In the genomic region with DNA sequence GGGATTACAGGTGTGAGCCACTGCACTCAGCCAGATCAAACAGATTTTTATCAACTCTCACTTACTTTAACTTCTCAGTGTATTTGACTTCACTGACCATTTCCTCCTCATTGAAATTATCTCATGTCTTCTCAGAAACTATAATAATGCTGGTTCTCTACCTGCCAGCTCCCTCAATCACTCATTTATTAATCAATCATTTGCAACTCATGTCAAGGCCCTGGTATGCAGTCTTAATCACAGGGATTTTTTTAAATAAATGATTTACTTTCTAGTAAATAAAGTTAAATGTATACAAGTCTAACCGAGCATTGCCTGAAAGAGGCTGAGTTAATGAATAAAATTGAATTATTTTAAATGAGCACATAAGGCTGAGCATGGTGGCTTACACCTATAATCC, we compare ENCODE assay signal across 25 cellular contexts.
A peak's percentile ranks its signal among the peaks of the same experiment; 100 is the strongest.
DNase-seq lines count a peak whose midpoint lies in the region; ATAC-seq and TF ChIP-seq lines count a peak whose summit lies in the region.
"Had no signal": no experiment of that assay in that cellular context is flagged by ENCODE, and none has a peak within 500 bp of the region (broad histone marks: within the 10 kb centered on the region; RNA-seq: fewer than 3 reads in every experiment).

No MANE protein-coding gene starts in this region.

- H3K4me3 ChIP-seq in mammary epithelial cell (replicated peaks in 1 of 3; ENCODE audit: insufficient read depth in 1 of 3, low read depth in 2 of 3, low read length in 3 of 3): no peak overlapping the region
- H3K4me3 ChIP-seq: BLaER1, GM12878 had no signal

- no peak overlapping the region for H3K9ac ChIP-seq in mammary epithelial cell (ENCODE audit: insufficient read depth, low read length)
- H3K9ac ChIP-seq: BLaER1, SK-N-SH had no signal

- dilution Hi-C loops in mammary epithelial cell (cut with HindIII; ENCODE audit: low sequenced_read_pairs): no loop called here

- H3K36me3 ChIP-seq in mammary epithelial cell (ENCODE audit: insufficient read depth, low read length): no peaks in the 10 kb centered on the region
- H3K36me3 ChIP-seq: BLaER1 had no signal

- H3K27me3 ChIP-seq in mammary epithelial cell (ENCODE audit: insufficient read depth, low read length): no peaks in the 10 kb centered on the region
- H3K27me3 ChIP-seq: BLaER1 had no signal

- intact Hi-C loops in mammary epithelial cell (cut with micrococcal nuclease): no loop called here

- H3K4me1 ChIP-seq in mammary epithelial cell (ENCODE audit: insufficient read depth, low read length): no peaks in the 10 kb centered on the region
- H3K4me1 ChIP-seq: BLaER1 had no signal

- 92% methylated on average over 1 of the region's 1 CpG for WGBS in mammary epithelial cell (ENCODE audit: low coverage, missing lambda C conversion rate)

- H4K20me1 ChIP-seq in mammary epithelial cell (ENCODE audit: insufficient read depth, low read length): no peaks in the 10 kb centered on the region
- H4K20me1 ChIP-seq: BLaER1 had no signal

- in situ Hi-C loops in ACHN (cut with HindIII; ENCODE audit: low pct_ligation_motif_present, low pct_unique_long_range_greater_than_20kb, low sequenced_read_pairs) (no loop called here), mammary epithelial cell (cut with MboI; ENCODE audit: low sequenced_read_pairs in 2 of 2) (no loop called here)

- DNase-seq in ACHN (peak; percentile 18), kidney glomerular epithelial cell (lab: John Stamatoyannopoulos, UW) (peak; percentile 58), mammary epithelial cell (no peak)
- DNase-seq in activated CD4-positive, alpha-beta T cell treated with anti-CD3 and anti-CD28 coated beads, Interleukin-2, amount 50 U/mL, for 4 hours: no peak
- no peak for DNase-seq in activated T-cell treated with anti-CD3 and anti-CD28 coated beads, Interleukin-2, amount 50 U/mL, for 48 hours
- DNase-seq: 8988T; CD4-positive, alpha-beta T cell; DMS 273 treated with DMSO at 0.1 percent for 48 hours; DMS79; EL; GDM1; Karpas-422; NCI-H1092; NCI-H1417 treated with DMSO at 0.1 percent for 48 hours; NCI-H1694 treated with DMSO at 0.1 percent for 48 hours; NCI-H2081; NCI-H226; NCI-H510A; NCI-H748 treated with DMSO at 0.1 percent for 48 hours; SK-N-SH had no signal

- no peaks in the 10 kb centered on the region for H3K79me2 ChIP-seq in mammary epithelial cell (ENCODE audit: insufficient read depth, low read length)

- H3K4me2 ChIP-seq in mammary epithelial cell (ENCODE audit: insufficient read depth, low read depth, low read length): no peak overlapping the region
- H3K4me2 ChIP-seq: BLaER1, SK-N-SH had no signal

- no peak overlapping the region for H2AFZ ChIP-seq in mammary epithelial cell (ENCODE audit: low read depth, low read length)

- no TSS peak for BruUV-seq in mammary epithelial cell (replicated peaks; lab: Mats Ljungman, UMichigan)

- TF ChIP-seq CTCF in VCaP (conservative IDR thresholded peaks at IDR 0.05): no peak
- TF ChIP-seq CTCF in mammary epithelial cell (conservative IDR thresholded peaks at IDR 0.05 in 1 of 2, IDR thresholded peaks at IDR 0.05 in 1 of 2; ENCODE audit: extremely low read depth in 1 of 2, insufficient read depth in 1 of 2, low read depth in 1 of 2, low read length in 2 of 2): no peak

- CTCF ChIA-PET in mammary epithelial cell (lab: Charles Lee; ENCODE audit: low non-redundant PET): no interaction called here

- H3K27ac ChIP-seq in VCaP (peak overlapping the region; percentile 66), mammary epithelial cell (ENCODE audit: insufficient read depth, low read depth, low read length) (no peak overlapping the region)
- H3K27ac ChIP-seq: BLaER1 had no signal

- ATAC-seq in GM21423 (IDR thresholded peaks at IDR 0.05; ENCODE audit: unreplicated experiment): peak; percentile 42
- no peak for ATAC-seq in HG03045 (IDR thresholded peaks at IDR 0.05; ENCODE audit: unreplicated experiment)
- ATAC-seq: GM12878 had no signal

- no peaks in the 10 kb centered on the region for H3K9me3 ChIP-seq in mammary epithelial cell (replicated peaks; ENCODE audit: insufficient read depth, low read length)
- H3K9me3 ChIP-seq: BLaER1, SK-N-SH had no signal

Comparison
In these comparisons a context has a peak if more than half of its experiments do, and no peak if none do; other contexts are left out.
1. DNase-seq: peak in ACHN (single experiment) and kidney glomerular epithelial cell (single experiment); none in mammary epithelial cell (single experiment), activated CD4-positive, alpha-beta T cell treated with anti-CD3 and anti-CD28 coated beads, Interleukin-2, amount 50 U/mL, for 4 hours (0 of 2) and activated T-cell treated with anti-CD3 and anti-CD28 coated beads, Interleukin-2, amount 50 U/mL, for 48 hours (0 of 2).